Comparison of ENCODE assay signal across 5 cellular contexts in genomic region chr20:13002256-13002655, GRCh38. TPM values are rescaled to one million over a fixed set of nuclear protein-coding genes. Genes with fewer than 3 reads are reported as not detected.
"Had no signal": no experiment of that assay in that cellular context is flagged by ENCODE, and none has a peak within 500 bp of the region (broad histone marks: within the 10 kb centered on the region; RNA-seq: fewer than 3 reads in every experiment).

No MANE protein-coding gene starts in this region.

- ATAC-seq: GM23338, K562 had no signal

- H3K4me3 ChIP-seq: GM23338, K562 had no signal

- DNase-seq: H9, HCEC 1CT, IMR-90 had no signal

- H3K9me3 Mint-ChIP-seq: GM23338, H9 had no signal

- H3K4me3 Mint-ChIP-seq: GM23338, H9 had no signal

- H3K27ac Mint-ChIP-seq: GM23338, H9 had no signal

- H3K4me1 Mint-ChIP-seq: GM23338, H9 had no signal

RNA-seq across cellular contexts. Expression of gene SPTLC3, which starts 6.5 kb away (rescaled TPM):
- total RNA-seq: K562 had no signal
- polyA plus RNA-seq: K562 had no signal
